8 cellular contexts compared by ENCODE assay signal in genomic region chr17:18859256-18859655, GRCh38.
DNase-seq lines count a peak whose midpoint lies in the region; TF ChIP-seq lines count a peak whose summit lies in the region.

No MANE protein-coding gene starts in this region.

- H3K36me3 ChIP-seq in SU-DHL-6 (ENCODE audit: low read length) = no peaks in the 10 kb centered on the region

- H3F3A ChIP-seq in SU-DHL-6 (ENCODE audit: insufficient read depth) = peaks cover 21% of the 10 kb centered on the region

- no peak overlapping the region for H2AFZ ChIP-seq in SU-DHL-6 (ENCODE audit: low read depth, low read length, severe bottlenecking)

- TF ChIP-seq CTCF in SU-DHL-6 (IDR thresholded peaks at IDR 0.05; ENCODE audit: insufficient read depth, low read length, poor library complexity, severe bottlenecking) (no peak), GM20000 (IDR thresholded peaks at IDR 0.05; ENCODE audit: extremely low read depth, missing control alignments) (no peak)

- no peaks in the 10 kb centered on the region for H3K9me2 ChIP-seq in SU-DHL-6 (replicated peaks; ENCODE audit: insufficient read depth, low read length)

- no peaks in the 10 kb centered on the region for H4K20me1 ChIP-seq in SU-DHL-6 (ENCODE audit: low read depth, low read length)

- H3K4me3 ChIP-seq in SU-DHL-6 (ENCODE audit: insufficient read depth, low read length, poor library complexity, severe bottlenecking) = peak overlapping the region; percentile 93

- H3K27ac ChIP-seq in SU-DHL-6 (ENCODE audit: low read depth, low read length) = peak overlapping the region; percentile 78

- H3K9me3 ChIP-seq in SU-DHL-6 (ENCODE audit: insufficient read depth, low read length) = no peaks in the 10 kb centered on the region

- H3K4me2 ChIP-seq in SU-DHL-6 (ENCODE audit: low read depth, low read length, poor library complexity, severe bottlenecking) = peak overlapping the region; percentile 85

- peaks cover 75% of the 10 kb centered on the region for H3K79me2 ChIP-seq in SU-DHL-6 (ENCODE audit: insufficient read depth, low read length)

- DNase-seq in NCI-H82 (lab: John Stamatoyannopoulos, UW) (peak; percentile 25), NCI-H82 treated with DMSO at 0.1 percent for 48 hours (lab: John Stamatoyannopoulos, UW; ENCODE audit: unreplicated experiment) (no peak), fibroblast of gingiva (ENCODE audit: low read depth) (peak; percentile 36), putamen (ENCODE audit: low spot score) (peak; percentile 27), GM20000 (ENCODE audit: low spot score) (no peak), OCI-M2 (lab: John Stamatoyannopoulos, UW; ENCODE audit: unreplicated experiment) (no peak), NCI-H2196 (lab: John Stamatoyannopoulos, UW; ENCODE audit: unreplicated experiment) (no peak)

- H3K9ac ChIP-seq in SU-DHL-6 (ENCODE audit: low read length) = peak overlapping the region; percentile 94

- no peaks in the 10 kb centered on the region for H3K27me3 ChIP-seq in SU-DHL-6 (ENCODE audit: low read length)

Comparison
In these comparisons a context has a peak if more than half of its experiments do, and no peak if none do; other contexts are left out.
1. DNase-seq: peak in NCI-H82 (single experiment), fibroblast of gingiva (single experiment) and putamen (single experiment); none in NCI-H82 treated with DMSO at 0.1 percent for 48 hours (single experiment), GM20000 (single experiment), OCI-M2 (single experiment) and NCI-H2196 (single experiment).